ENCODE assay signal across 20 cellular contexts in the genomic region with DNA sequence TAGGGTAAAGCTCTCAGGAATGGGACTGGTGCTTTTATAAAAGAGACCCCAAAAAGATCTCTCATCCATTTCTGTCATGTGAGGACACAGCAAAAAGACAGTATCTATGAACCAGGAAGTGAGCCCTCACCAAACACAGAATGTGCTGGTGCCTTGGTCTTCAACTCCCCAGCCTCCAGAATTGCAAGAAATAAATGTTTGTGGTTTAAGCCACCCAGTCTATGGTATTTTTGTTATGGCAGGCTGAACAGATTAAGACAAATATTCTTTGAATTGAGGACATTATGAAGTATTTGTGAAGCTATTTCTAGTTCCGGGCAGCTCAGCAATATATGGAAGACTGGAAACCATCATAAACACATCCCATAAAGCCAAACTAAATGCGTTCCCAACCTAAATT.
"Had no signal": no experiment of that assay in that cellular context is flagged by ENCODE, and none has a peak within 500 bp of the region (broad histone marks: within the 10 kb centered on the region; RNA-seq: fewer than 3 reads in every experiment).

No MANE protein-coding gene starts in this region.

- H3K9me3 ChIP-seq: heart right ventricle, left lung, lower lobe of right lung, neutrophil, upper lobe of left lung, vagina had no signal

- H3K27ac ChIP-seq: left lung, lower lobe of right lung, neutrophil, vagina had no signal

- H3K36me3 Mint-ChIP-seq: memory B cell; naive thymus-derived CD8-positive, alpha-beta T cell had no signal

- H3K4me1 Mint-ChIP-seq: central memory CD8-positive, alpha-beta T cell; memory B cell; naive thymus-derived CD8-positive, alpha-beta T cell had no signal

- H3K27me3 ChIP-seq: heart right ventricle, left lung, neutrophil, sigmoid colon, upper lobe of left lung, vagina had no signal

- H3K4me3 Mint-ChIP-seq: central memory CD8-positive, alpha-beta T cell; memory B cell; naive thymus-derived CD8-positive, alpha-beta T cell had no signal

- H3K4me1 ChIP-seq: left lung, lower lobe of right lung, upper lobe of left lung, vagina had no signal

- FAIRE-seq: colon, endothelial cell of umbilical vein, small intestine had no signal

- H3K27ac Mint-ChIP-seq: memory B cell; naive thymus-derived CD8-positive, alpha-beta T cell had no signal

- DNase-seq: dermis blood vessel endothelial cell; erythroblast; foreskin melanocyte; islet precursor cell; left lung; lower lobe of right lung; midbrain; naive thymus-derived CD8-positive, alpha-beta T cell; small intestine; stimulated activated CD4-positive, alpha-beta T cell treated with anti-CD3 and anti-CD28 coated beads, Interleukin-2, amount 100 ng/mL, for 48 hours; stimulated activated naive CD4-positive, alpha-beta T cell treated with Interleukin-2 at 50 U/mL for 16 hours; upper lobe of left lung had no signal

- H3K4me3 ChIP-seq: heart right ventricle, left lung, lower lobe of right lung, sigmoid colon, upper lobe of left lung, vagina had no signal

- H3K36me3 ChIP-seq: heart right ventricle, left lung, lower lobe of right lung, neutrophil, sigmoid colon, upper lobe of left lung, vagina had no signal

- ATAC-seq: lower lobe of right lung; naive thymus-derived CD8-positive, alpha-beta T cell had no signal

- H3K27me3 Mint-ChIP-seq: central memory CD8-positive, alpha-beta T cell; memory B cell had no signal
